ENCODE assay signal across 16 cellular contexts in genomic region chr16:30565526-30565925, GRCh38.
"Had no signal": no experiment of that assay in that cellular context is flagged by ENCODE, and none has a peak within 500 bp of the region (broad histone marks: within the 10 kb centered on the region; RNA-seq: fewer than 3 reads in every experiment).

No MANE protein-coding gene starts in this region.

- H3K27me3 Mint-ChIP-seq: activated CD4-positive, alpha-beta T cell treated with anti-CD3 and anti-CD28 coated beads, Interleukin-2, amount 10 ng/mL, durations not matched to agents 24 days and 14 days; stimulated activated naive CD8-positive, alpha-beta T cell treated with anti-CD3 and anti-CD28 coated beads, Interleukin-15, amount 100 ng/mL, for 72 hours had no signal

- H3K9me3 Mint-ChIP-seq: activated CD4-positive, alpha-beta T cell treated with anti-CD3 and anti-CD28 coated beads, Interleukin-2, amount 10 ng/mL, durations not matched to agents 24 days and 14 days; activated naive CD4-positive, alpha-beta T cell treated with anti-CD3 and anti-CD28 coated beads, Interleukin-2, amount 50 U/mL, for 72 hours; nephron progenitor cell; stimulated activated naive CD8-positive, alpha-beta T cell treated with anti-CD3 and anti-CD28 coated beads, Interleukin-15, amount 100 ng/mL, for 72 hours; WTC11 had no signal

- DNase-seq: activated CD4-positive, alpha-beta T cell treated with anti-CD3 and anti-CD28 coated beads, Interleukin-2, amount 10 ng/mL, durations not matched to agents 24 days and 14 days; activated effector memory CD4-positive, alpha-beta T cell treated with anti-CD3 and anti-CD28 coated beads, Interleukin-2, amount 50 U/mL, for 16 hours; activated T-cell treated with anti-CD3 and anti-CD28 coated beads for 4 hours; anterior cingulate cortex; islet precursor cell; nephron progenitor cell; stimulated activated CD4-positive, alpha-beta T cell treated with anti-CD3 and anti-CD28 coated beads, Interleukin-4, amount 100 ng/mL, for 1 hour; stimulated activated CD8-positive, alpha-beta memory T cell treated with anti-CD3 and anti-CD28 coated beads, Interleukin-4, amount 100 ng/mL, for 48 hours; stimulated activated naive CD8-positive, alpha-beta T cell treated with anti-CD3 and anti-CD28 coated beads, Interleukin-15, amount 100 ng/mL, for 72 hours; testis had no signal

- H3K4me3 Mint-ChIP-seq: activated CD4-positive, alpha-beta T cell treated with anti-CD3 and anti-CD28 coated beads, Interleukin-2, amount 10 ng/mL, durations not matched to agents 24 days and 14 days; nephron progenitor cell; stimulated activated naive CD8-positive, alpha-beta T cell treated with anti-CD3 and anti-CD28 coated beads, Interleukin-15, amount 100 ng/mL, for 72 hours; WTC11 had no signal

- H3K36me3 Mint-ChIP-seq: WTC11 had no signal

- H3K27me3 ChIP-seq: breast epithelium, testis had no signal

- H3K9me3 ChIP-seq: breast epithelium, testis had no signal

- H3K27ac Mint-ChIP-seq: activated naive CD4-positive, alpha-beta T cell treated with anti-CD3 and anti-CD28 coated beads, Interleukin-2, amount 50 U/mL, for 72 hours; stimulated activated naive CD8-positive, alpha-beta T cell treated with anti-CD3 and anti-CD28 coated beads, Interleukin-15, amount 100 ng/mL, for 72 hours; WTC11 had no signal

- H3K36me3 ChIP-seq: breast epithelium had no signal

- H3K4me3 ChIP-seq: breast epithelium, testis had no signal

- ATAC-seq: activated naive CD4-positive, alpha-beta T cell treated with anti-CD3 and anti-CD28 coated beads, Interleukin-2, amount 50 U/mL, for 72 hours; left lobe of liver; stimulated activated naive CD8-positive, alpha-beta T cell treated with anti-CD3 and anti-CD28 coated beads, Interleukin-15, amount 100 ng/mL, for 72 hours; WTC11 had no signal

- FAIRE-seq: endothelial cell of umbilical vein, frontal cortex had no signal

- H3K27ac ChIP-seq: breast epithelium, testis had no signal
